ENCODE assay signal across 16 cellular contexts in genomic region chr18:52077251-52077983, GRCh38.
DNase-seq lines count a peak whose midpoint lies in the region; ATAC-seq and TF ChIP-seq lines count a peak whose summit lies in the region.
"Had no signal": no experiment of that assay in that cellular context is flagged by ENCODE, and none has a peak within 500 bp of the region (broad histone marks: within the 10 kb centered on the region; RNA-seq: fewer than 3 reads in every experiment).

No MANE protein-coding gene starts in this region.

- H3K36me3 ChIP-seq in GM23338 (ENCODE audit: insufficient read depth) = no peaks in the 10 kb centered on the region
- no peaks in the 10 kb centered on the region for H3K36me3 ChIP-seq in RWPE2 (ENCODE audit: low read depth)
- H3K36me3 ChIP-seq in PC-3 (ENCODE audit: low read depth, low read length) = no peaks in the 10 kb centered on the region
- H3K36me3 ChIP-seq: BE2C had no signal

- no peak overlapping the region for H3K4me3 Mint-ChIP-seq in GM23338
- H3K4me3 Mint-ChIP-seq: CD4-positive, alpha-beta memory T cell; IgD-negative memory B cell had no signal

- no peaks in the 10 kb centered on the region for H3K4me1 Mint-ChIP-seq in GM23338
- H3K4me1 Mint-ChIP-seq: CD4-positive, alpha-beta memory T cell; IgD-negative memory B cell had no signal

- no peaks in the 10 kb centered on the region for H3K9me3 Mint-ChIP-seq in GM23338

- no peaks in the 10 kb centered on the region for H4K20me1 ChIP-seq in GM23338 (replicated peaks; ENCODE audit: insufficient read depth)
- H4K20me1 ChIP-seq in PC-3 (ENCODE audit: low read length) = no peaks in the 10 kb centered on the region

- H3K4me2 ChIP-seq in GM23338 (no peak overlapping the region), PC-3 (ENCODE audit: low read length) (no peak overlapping the region)
- H3K4me2 ChIP-seq: A549 had no signal

- H3K4me3 ChIP-seq in GM23338 = no peak overlapping the region
- H3K4me3 ChIP-seq in RWPE2 (ENCODE audit: severe bottlenecking) = no peak overlapping the region
- no peak overlapping the region for H3K4me3 ChIP-seq in PC-3 (ENCODE audit: low read length)
- H3K4me3 ChIP-seq: A549 had no signal

- H3K27me3 ChIP-seq in GM23338 (ENCODE audit: insufficient read depth) (no peaks in the 10 kb centered on the region), RWPE2 (ENCODE audit: insufficient read depth, poor library complexity, severe bottlenecking) (no peaks in the 10 kb centered on the region), PC-3 (ENCODE audit: low read length) (no peaks in the 10 kb centered on the region)
- H3K27me3 ChIP-seq: BE2C had no signal

- H3K79me2 ChIP-seq in GM23338 (replicated peaks; ENCODE audit: insufficient read depth) (no peaks in the 10 kb centered on the region), PC-3 (ENCODE audit: low read length) (no peaks in the 10 kb centered on the region)

- no peaks in the 10 kb centered on the region for H3F3A ChIP-seq in GM23338 (replicated peaks; ENCODE audit: low read depth)
- H3F3A ChIP-seq in PC-3 (ENCODE audit: low read length, unreplicated experiment) = no peaks in the 10 kb centered on the region

- no peak for TF ChIP-seq CTCF in GM23338 (conservative IDR thresholded peaks at IDR 0.05; ENCODE audit: low read depth in 2 of 2)
- TF ChIP-seq CTCF in RWPE2 (IDR thresholded peaks at IDR 0.05; ENCODE audit: poor library complexity, severe bottlenecking) = no peak
- TF ChIP-seq CTCF in PC-3 (conservative IDR thresholded peaks at IDR 0.05; ENCODE audit: low read depth, low read length) = no peak

- no peaks in the 10 kb centered on the region for H3K9me3 ChIP-seq in RWPE2 (ENCODE audit: severe bottlenecking)
- no peaks in the 10 kb centered on the region; the same call in 1 of the 2 replicates for H3K9me3 ChIP-seq in PC-3 (ENCODE audit: low read length)
- H3K9me3 ChIP-seq: A549, BE2C had no signal

- POLR2A ChIA-PET in PC-3 (lab: Charles Lee; ENCODE audit: unreplicated experiment) = no interaction called here

- no TSS peak for BruUV-seq in PC-3 (replicated peaks; lab: Mats Ljungman, UMichigan)

- CTCF ChIA-PET in PC-3 (lab: Charles Lee) = no interaction called here

- H3K36me3 Mint-ChIP-seq in GM23338 (ENCODE audit: low read depth) = no peaks in the 10 kb centered on the region
- H3K36me3 Mint-ChIP-seq: CD4-positive, alpha-beta memory T cell had no signal

- DNase-seq in GM23338 (ENCODE audit: low spot score) = no peak
- DNase-seq in HT1080 (ENCODE audit: low read depth) = peak; percentile 8
- DNase-seq in RWPE2 (ENCODE audit: low spot score) = no peak
- peak; percentile 20 for DNase-seq in epithelial cell of prostate (ENCODE audit: low read depth, low spot score)
- no peak for DNase-seq in PC-3
- no peak for DNase-seq in mucosa of gallbladder (ENCODE audit: low spot score)
- DNase-seq: BE2C; CD4-positive, alpha-beta memory T cell; DMS153; DND-41; GDM1; KG1 had no signal

- H3K9me2 ChIP-seq in GM23338 (ENCODE audit: insufficient read depth) (no peaks in the 10 kb centered on the region), PC-3 (replicated peaks; ENCODE audit: low read length) (no peaks in the 10 kb centered on the region)

- no peak overlapping the region for H3K9ac ChIP-seq in PC-3 (ENCODE audit: low read length)

- ATAC-seq in GM23338 = no peak
- ATAC-seq in RWPE2 (ENCODE audit: low read depth) = peak; percentile 50; the same call in 2 of the 3 replicates
- ATAC-seq in PC-3 = no peak
- ATAC-seq in HG03159 (IDR thresholded peaks at IDR 0.05; ENCODE audit: unreplicated experiment) = no peak
- ATAC-seq: A549 had no signal

- no peak overlapping the region for H3K27ac Mint-ChIP-seq in GM23338
- H3K27ac Mint-ChIP-seq: CD4-positive, alpha-beta memory T cell; IgD-negative memory B cell had no signal

- H2AFZ ChIP-seq in GM23338 (peak overlapping the region; percentile 50; the same call in 1 of the 2 replicates), PC-3 (ENCODE audit: low read length) (no peak overlapping the region)

- no peak overlapping the region for H3K27ac ChIP-seq in GM23338 (ENCODE audit: low read depth)
- no peak overlapping the region for H3K27ac ChIP-seq in RWPE2 (ENCODE audit: poor library complexity, severe bottlenecking)
- H3K27ac ChIP-seq in epithelial cell of prostate = peak overlapping the region; percentile 43
- H3K27ac ChIP-seq in PC-3 (ENCODE audit: low read length) = no peak overlapping the region
- H3K27ac ChIP-seq: A549, C4-2B had no signal

- intact Hi-C loops in PC-3 (cut with micrococcal nuclease) = no loop called here

- no peaks in the 10 kb centered on the region for H3K4me1 ChIP-seq in GM23338 (ENCODE audit: insufficient read depth)
- peaks cover 3% of the 10 kb centered on the region for H3K4me1 ChIP-seq in RWPE2 (ENCODE audit: insufficient read depth, poor library complexity, severe bottlenecking)
- H3K4me1 ChIP-seq in PC-3 (ENCODE audit: insufficient read depth, low read length) = no peaks in the 10 kb centered on the region
- H3K4me1 ChIP-seq: A549, BE2C had no signal

- H3K27me3 Mint-ChIP-seq in GM23338 (ENCODE audit: insufficient read depth, low read depth, poor library complexity) = peaks cover 1% of the 10 kb centered on the region
- H3K27me3 Mint-ChIP-seq: CD4-positive, alpha-beta memory T cell; IgD-negative memory B cell had no signal

TF ChIP-seq in GM23338, 12 proteins besides CTCF, POLR2A, EP300 and RAD21 (continues in another document):
- TF ChIP-seq JUNB (IDR thresholded peaks at IDR 0.05; ENCODE audit: unreplicated experiment) (no peak), CREB1 (CRISPR knock-in tag; IDR thresholded peaks at IDR 0.05; ENCODE audit: low read depth) (no peak), ZNF114 (CRISPR knock-in tag; IDR thresholded peaks at IDR 0.05) (no peak), STAT1 (IDR thresholded peaks at IDR 0.05; ENCODE audit: unreplicated experiment) (no peak), POLR2AphosphoS5 (IDR thresholded peaks at IDR 0.05; ENCODE audit: low read depth) (no peak), NANOG (IDR thresholded peaks at IDR 0.05; ENCODE audit: borderline replicate concordance) (no peak)
- TF ChIP-seq, protein P1, sequence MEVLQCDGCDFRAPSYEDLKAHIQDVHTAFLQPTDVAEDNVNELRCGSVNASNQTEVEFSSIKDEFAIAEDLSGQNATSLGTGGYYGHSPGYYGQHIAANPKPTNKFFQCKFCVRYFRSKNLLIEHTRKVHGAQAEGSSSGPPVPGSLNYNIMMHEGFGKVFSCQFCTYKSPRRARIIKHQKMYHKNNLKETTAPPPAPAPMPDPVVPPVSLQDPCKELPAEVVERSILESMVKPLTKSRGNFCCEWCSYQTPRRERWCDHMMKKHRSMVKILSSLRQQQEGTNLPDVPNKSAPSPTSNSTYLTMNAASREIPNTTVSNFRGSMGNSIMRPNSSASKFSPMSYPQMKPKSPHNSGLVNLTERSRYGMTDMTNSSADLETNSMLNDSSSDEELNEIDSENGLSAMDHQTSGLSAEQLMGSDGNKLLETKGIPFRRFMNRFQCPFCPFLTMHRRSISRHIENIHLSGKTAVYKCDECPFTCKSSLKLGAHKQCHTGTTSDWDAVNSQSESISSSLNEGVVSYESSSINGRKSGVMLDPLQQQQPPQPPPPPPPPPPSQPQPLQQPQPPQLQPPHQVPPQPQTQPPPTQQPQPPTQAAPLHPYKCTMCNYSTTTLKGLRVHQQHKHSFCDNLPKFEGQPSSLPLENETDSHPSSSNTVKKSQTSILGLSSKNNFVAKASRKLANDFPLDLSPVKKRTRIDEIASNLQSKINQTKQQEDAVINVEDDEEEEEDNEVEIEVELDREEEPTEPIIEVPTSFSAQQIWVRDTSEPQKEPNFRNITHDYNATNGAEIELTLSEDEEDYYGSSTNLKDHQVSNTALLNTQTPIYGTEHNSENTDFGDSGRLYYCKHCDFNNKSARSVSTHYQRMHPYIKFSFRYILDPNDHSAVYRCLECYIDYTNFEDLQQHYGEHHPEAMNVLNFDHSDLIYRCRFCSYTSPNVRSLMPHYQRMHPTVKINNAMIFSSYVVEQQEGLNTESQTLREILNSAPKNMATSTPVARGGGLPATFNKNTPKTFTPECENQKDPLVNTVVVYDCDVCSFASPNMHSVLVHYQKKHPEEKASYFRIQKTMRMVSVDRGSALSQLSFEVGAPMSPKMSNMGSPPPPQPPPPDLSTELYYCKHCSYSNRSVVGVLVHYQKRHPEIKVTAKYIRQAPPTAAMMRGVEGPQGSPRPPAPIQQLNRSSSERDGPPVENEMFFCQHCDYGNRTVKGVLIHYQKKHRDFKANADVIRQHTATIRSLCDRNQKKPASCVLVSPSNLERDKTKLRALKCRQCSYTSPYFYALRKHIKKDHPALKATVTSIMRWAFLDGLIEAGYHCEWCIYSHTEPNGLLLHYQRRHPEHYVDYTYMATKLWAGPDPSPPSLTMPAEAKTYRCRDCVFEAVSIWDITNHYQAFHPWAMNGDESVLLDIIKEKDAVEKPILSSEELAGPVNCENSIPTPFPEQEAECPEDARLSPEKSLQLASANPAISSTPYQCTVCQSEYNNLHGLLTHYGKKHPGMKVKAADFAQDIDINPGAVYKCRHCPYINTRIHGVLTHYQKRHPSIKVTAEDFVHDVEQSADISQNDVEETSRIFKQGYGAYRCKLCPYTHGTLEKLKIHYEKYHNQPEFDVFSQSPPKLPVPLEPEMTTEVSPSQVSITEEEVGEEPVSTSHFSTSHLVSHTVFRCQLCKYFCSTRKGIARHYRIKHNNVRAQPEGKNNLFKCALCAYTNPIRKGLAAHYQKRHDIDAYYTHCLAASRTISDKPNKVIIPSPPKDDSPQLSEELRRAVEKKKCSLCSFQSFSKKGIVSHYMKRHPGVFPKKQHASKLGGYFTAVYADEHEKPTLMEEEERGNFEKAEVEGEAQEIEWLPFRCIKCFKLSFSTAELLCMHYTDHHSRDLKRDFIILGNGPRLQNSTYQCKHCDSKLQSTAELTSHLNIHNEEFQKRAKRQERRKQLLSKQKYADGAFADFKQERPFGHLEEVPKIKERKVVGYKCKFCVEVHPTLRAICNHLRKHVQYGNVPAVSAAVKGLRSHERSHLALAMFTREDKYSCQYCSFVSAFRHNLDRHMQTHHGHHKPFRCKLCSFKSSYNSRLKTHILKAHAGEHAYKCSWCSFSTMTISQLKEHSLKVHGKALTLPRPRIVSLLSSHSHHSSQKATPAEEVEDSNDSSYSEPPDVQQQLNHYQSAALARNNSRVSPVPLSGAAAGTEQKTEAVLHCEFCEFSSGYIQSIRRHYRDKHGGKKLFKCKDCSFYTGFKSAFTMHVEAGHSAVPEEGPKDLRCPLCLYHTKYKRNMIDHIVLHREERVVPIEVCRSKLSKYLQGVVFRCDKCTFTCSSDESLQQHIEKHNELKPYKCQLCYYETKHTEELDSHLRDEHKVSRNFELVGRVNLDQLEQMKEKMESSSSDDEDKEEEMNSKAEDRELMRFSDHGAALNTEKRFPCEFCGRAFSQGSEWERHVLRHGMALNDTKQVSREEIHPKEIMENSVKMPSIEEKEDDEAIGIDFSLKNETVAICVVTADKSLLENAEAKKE (CRISPR knock-in tag; IDR thresholded peaks at IDR 0.05) = no peak

Comparison
In these comparisons a context has a peak if more than half of its experiments do, and no peak if none do; other contexts are left out.
1. DNase-seq: peak in HT1080 (single experiment) and epithelial cell of prostate (single experiment); none in GM23338 (single experiment), RWPE2 (single experiment), PC-3 (single experiment) and mucosa of gallbladder (single experiment).